ENCODE assay signal across 23 cellular contexts in genomic region chrX:40282348-40282747, GRCh38.
DNase-seq lines count a peak whose midpoint lies in the region; ATAC-seq, FAIRE-seq and TF ChIP-seq lines count a peak whose summit lies in the region.
"Had no signal": no experiment of that assay in that cellular context is flagged by ENCODE, and none has a peak within 500 bp of the region (broad histone marks: within the 10 kb centered on the region; RNA-seq: fewer than 3 reads in every experiment).

No MANE protein-coding gene starts in this region.

- POLR2A ChIA-PET in CD8-positive, alpha-beta T cell (lab: Charles Lee) = no interaction called here

- CTCF ChIA-PET in CD8-positive, alpha-beta T cell (lab: Charles Lee) = interaction anchor here (0.9 kb wide), 1 partner anchor 105 kb away, joined by 3 read pairs; no protein-coding TSS in a partner anchor

- H3K23ac ChIP-seq in trophoblast cell (ENCODE audit: low read length) = no peak overlapping the region

- peak; percentile 53 for FAIRE-seq in kidney (lab: Jason Lieb, UNC)
- FAIRE-seq: A204.1, GM12878, H1 had no signal

- no peak overlapping the region for H4K8ac ChIP-seq in trophoblast cell (ENCODE audit: low read depth, low read length)

- peaks cover 8% of the 10 kb centered on the region for H3K9me3 Mint-ChIP-seq in type B pancreatic cell
- H3K9me3 Mint-ChIP-seq in CD8-positive, alpha-beta T cell = peaks cover 6% of the 10 kb centered on the region

- no peak overlapping the region for H2BK12ac ChIP-seq in trophoblast cell (ENCODE audit: low read length)

- no peak overlapping the region for H3K18ac ChIP-seq in trophoblast cell (ENCODE audit: low read length)

- TF ChIP-seq CTCF in Loucy (conservative IDR thresholded peaks at IDR 0.05; ENCODE audit: low read length) (no peak), kidney (IDR thresholded peaks at IDR 0.05; ENCODE audit: borderline replicate concordance, extremely low read depth, insufficient read depth) (no peak), type B pancreatic cell (conservative IDR thresholded peaks at IDR 0.05) (no peak)
- TF ChIP-seq CTCF in CD8-positive, alpha-beta T cell (IDR thresholded peaks at IDR 0.05) = no peak

- H3K4me3 Mint-ChIP-seq in type B pancreatic cell = no peak overlapping the region
- no peak overlapping the region for H3K4me3 Mint-ChIP-seq in CD8-positive, alpha-beta T cell
- H3K4me3 Mint-ChIP-seq: B cell had no signal

- ATAC-seq in GM21515 (IDR thresholded peaks at IDR 0.05; ENCODE audit: unreplicated experiment) = no peak
- ATAC-seq in CD8-positive, alpha-beta T cell = no peak

- DNase-seq in kidney (no peak), trophoblast cell (no peak), type B pancreatic cell (ENCODE audit: extremely low spot score, unreplicated experiment) (no peak), DMS 273 (lab: John Stamatoyannopoulos, UW; ENCODE audit: unreplicated experiment) (no peak)
- no peak for DNase-seq in CD8-positive, alpha-beta T cell
- DNase-seq: C1 segment of cervical spinal cord; Caco-2; CD4-positive, alpha-beta memory T cell; DMS 273 treated with DMSO at 0.1 percent for 48 hours; DMS79; EL; GDM1; H7; HCEC 1CT had no signal

- no peak overlapping the region; the same call in 1 of the 2 replicates for H3K9ac ChIP-seq in BLaER1
- no peak overlapping the region for H3K9ac ChIP-seq in Loucy (ENCODE audit: low read depth, low read length, poor library complexity, severe bottlenecking)
- no peak overlapping the region for H3K9ac ChIP-seq in kidney (ENCODE audit: low read length in 2 of 2)
- no peak overlapping the region for H3K9ac ChIP-seq in trophoblast cell (ENCODE audit: low read length)
- H3K9ac ChIP-seq: GM23248 had no signal

- no peak overlapping the region for H2BK5ac ChIP-seq in trophoblast cell (ENCODE audit: low read depth, low read length, poor library complexity)

- H3K27ac Mint-ChIP-seq in type B pancreatic cell = no peak overlapping the region
- no peak overlapping the region for H3K27ac Mint-ChIP-seq in CD8-positive, alpha-beta T cell
- H3K27ac Mint-ChIP-seq: B cell had no signal

- H2BK120ac ChIP-seq in trophoblast cell (ENCODE audit: insufficient read depth, low read length, poor library complexity) = no peak overlapping the region

- peaks cover 19% of the 10 kb centered on the region for H3K79me1 ChIP-seq in trophoblast cell (ENCODE audit: low read length)

- no peaks in the 10 kb centered on the region for H3K9me2 ChIP-seq in Loucy (replicated peaks; ENCODE audit: low read depth, low read length)

- H4K12ac ChIP-seq in trophoblast cell (ENCODE audit: low read depth, low read length) = no peak overlapping the region

- no peak overlapping the region for H3K27ac ChIP-seq in BLaER1
- no peak overlapping the region for H3K27ac ChIP-seq in kidney (ENCODE audit: low read depth in 2 of 2, low read length in 2 of 2)
- no peak overlapping the region for H3K27ac ChIP-seq in trophoblast cell (ENCODE audit: low read depth, low read length)
- H3K27ac ChIP-seq in CD8-positive, alpha-beta T cell (ENCODE audit: low read depth, low read length) = no peak overlapping the region
- H3K27ac ChIP-seq: 22Rv1, GM23248 had no signal

- H2AFZ ChIP-seq in Loucy (ENCODE audit: low read length) = no peak overlapping the region
- H2AFZ ChIP-seq in trophoblast cell (ENCODE audit: insufficient read depth, low read length, poor library complexity) = no peak overlapping the region
- H2AFZ ChIP-seq: GM23248 had no signal

- no CpG with 5 or more reads among the region's 4 CpGs for WGBS in trophoblast cell (ENCODE audit: extremely low coverage, insufficient coverage, insufficient read length)

- no peaks in the 10 kb centered on the region for H4K20me1 ChIP-seq in BLaER1
- H4K20me1 ChIP-seq in Loucy (ENCODE audit: insufficient read depth, low read length, poor library complexity, severe bottlenecking) = no peaks in the 10 kb centered on the region

- no peak overlapping the region for H3K14ac ChIP-seq in trophoblast cell (ENCODE audit: low read length)

- no peak overlapping the region for H3K4ac ChIP-seq in trophoblast cell (ENCODE audit: low read depth, low read length)

- H3K4me2 ChIP-seq in BLaER1 (peak overlapping the region; percentile 83), Loucy (ENCODE audit: low read depth, low read length, poor library complexity, severe bottlenecking) (peak overlapping the region; percentile 69), trophoblast cell (ENCODE audit: low read length) (no peak overlapping the region)

- H3K4me1 Mint-ChIP-seq in type B pancreatic cell (ENCODE audit: unreplicated experiment) = peaks cover 11% of the 10 kb centered on the region
- peaks cover 29% of the 10 kb centered on the region for H3K4me1 Mint-ChIP-seq in CD8-positive, alpha-beta T cell (ENCODE audit: low read depth)

- no peaks in the 10 kb centered on the region for H3K27me3 Mint-ChIP-seq in type B pancreatic cell
- no peaks in the 10 kb centered on the region for H3K27me3 Mint-ChIP-seq in CD8-positive, alpha-beta T cell (ENCODE audit: low read depth)
- H3K27me3 Mint-ChIP-seq: B cell; CD4-positive, alpha-beta memory T cell had no signal

- no peaks in the 10 kb centered on the region for H3K27me3 ChIP-seq in BLaER1
- no peaks in the 10 kb centered on the region for H3K27me3 ChIP-seq in Loucy (ENCODE audit: insufficient read depth, low read length, poor library complexity, severe bottlenecking)
- H3K27me3 ChIP-seq in trophoblast cell (ENCODE audit: insufficient read depth, low read length) = no peaks in the 10 kb centered on the region
- no peaks in the 10 kb centered on the region for H3K27me3 ChIP-seq in CD8-positive, alpha-beta T cell (ENCODE audit: insufficient read depth, low read length)

- intact Hi-C loops in kidney (cut with DNase I) = no loop called here
- intact Hi-C loops in CD8-positive, alpha-beta T cell (cut with DNase I, micrococcal nuclease) = no loop called here

- H3K4me3 ChIP-seq in BLaER1 (no peak overlapping the region), Loucy (ENCODE audit: low read length, poor library complexity, severe bottlenecking) (no peak overlapping the region), kidney (ENCODE audit: low read length in 2 of 2) (no peak overlapping the region), trophoblast cell (ENCODE audit: low read depth, low read length) (no peak overlapping the region)
- no peak overlapping the region for H3K4me3 ChIP-seq in CD8-positive, alpha-beta T cell (ENCODE audit: low read depth, low read length)
- H3K4me3 ChIP-seq: GM12878, GM23248 had no signal

- no peaks in the 10 kb centered on the region for H3K36me3 Mint-ChIP-seq in type B pancreatic cell
- H3K36me3 Mint-ChIP-seq in CD8-positive, alpha-beta T cell = no peaks in the 10 kb centered on the region

- H3K4me1 ChIP-seq in BLaER1 = peaks cover 61% of the 10 kb centered on the region
- H3K4me1 ChIP-seq in Loucy (ENCODE audit: insufficient read depth, low read length, poor library complexity, severe bottlenecking) = peaks cover 31% of the 10 kb centered on the region
- H3K4me1 ChIP-seq in kidney (ENCODE audit: control insufficient read depth in 1 of 2, insufficient read depth in 1 of 2, low read depth in 1 of 2, low read length in 2 of 2) = no peaks in the 10 kb centered on the region
- H3K4me1 ChIP-seq in trophoblast cell (ENCODE audit: control insufficient read depth in 1 of 2, insufficient read depth in 2 of 2, low read length in 2 of 2) = peaks cover 11 to 18% of the 10 kb centered on the region in 2 experiments
- peaks cover 14% of the 10 kb centered on the region for H3K4me1 ChIP-seq in CD8-positive, alpha-beta T cell (ENCODE audit: insufficient read depth, low read length)

- H2AK5ac ChIP-seq in trophoblast cell (ENCODE audit: low read length) = no peak overlapping the region

- H3K36me3 ChIP-seq in BLaER1 (no peaks in the 10 kb centered on the region), Loucy (ENCODE audit: insufficient read depth, low read length) (no peaks in the 10 kb centered on the region), kidney (ENCODE audit: control insufficient read depth in 1 of 2, insufficient read depth in 2 of 2, low read length in 2 of 2) (no peaks in the 10 kb centered on the region), trophoblast cell (ENCODE audit: control insufficient read depth in 1 of 2, insufficient read depth in 2 of 2, low read length in 2 of 2) (no peaks in the 10 kb centered on the region)
- no peaks in the 10 kb centered on the region for H3K36me3 ChIP-seq in CD8-positive, alpha-beta T cell (ENCODE audit: insufficient read depth, low read length)

- H3K9me3 ChIP-seq in BLaER1 = peaks cover 18% of the 10 kb centered on the region
- H3K9me3 ChIP-seq in Loucy (ENCODE audit: insufficient read depth, low read depth, low read length) = no peaks in the 10 kb centered on the region
- H3K9me3 ChIP-seq in kidney (ENCODE audit: control insufficient read depth in 1 of 2, low read length in 2 of 2) = no peaks in the 10 kb centered on the region
- H3K9me3 ChIP-seq in trophoblast cell (ENCODE audit: insufficient read depth, low read depth, low read length) = no peaks in the 10 kb centered on the region
- no peaks in the 10 kb centered on the region for H3K9me3 ChIP-seq in CD8-positive, alpha-beta T cell (ENCODE audit: low read length)
- H3K9me3 ChIP-seq: Caco-2 had no signal

- H3K79me2 ChIP-seq in Loucy (ENCODE audit: insufficient read depth, low read length) (no peaks in the 10 kb centered on the region), trophoblast cell (ENCODE audit: control insufficient read depth, insufficient read depth, low read length, poor library complexity) (no peaks in the 10 kb centered on the region)

- no peaks in the 10 kb centered on the region for H3F3A ChIP-seq in Loucy (ENCODE audit: low read depth)

- H4K91ac ChIP-seq in trophoblast cell (ENCODE audit: low read depth, low read length) = peak overlapping the region; percentile 47
